ENCODE assay signal across 9 cellular contexts in the genomic region with DNA sequence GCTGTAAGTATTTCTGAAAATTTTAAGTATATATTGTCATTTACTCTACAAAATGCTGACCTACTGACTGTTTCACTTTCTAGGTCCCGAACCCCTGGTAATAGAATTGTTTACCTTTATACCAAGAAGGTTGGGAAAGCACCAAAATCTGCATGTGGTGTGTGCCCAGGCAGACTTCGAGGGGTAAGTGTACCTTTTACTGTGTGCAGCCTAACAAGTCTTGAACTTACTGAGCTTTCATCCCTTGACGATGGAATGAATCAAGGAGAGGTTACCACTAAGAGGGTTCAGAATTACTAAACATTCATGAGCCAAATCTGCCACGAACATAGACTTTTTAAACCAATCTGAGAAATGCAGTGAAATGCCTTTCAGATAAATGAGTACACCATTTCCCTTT. TPM values are rescaled to one million over a fixed set of nuclear protein-coding genes. Genes with fewer than 3 reads are reported as not detected.
A peak's percentile ranks its signal among the peaks of the same experiment; 100 is the strongest.
DNase-seq lines count a peak whose midpoint lies in the region; ATAC-seq and TF ChIP-seq lines count a peak whose summit lies in the region.
"Had no signal": no experiment of that assay in that cellular context is flagged by ENCODE, and none has a peak within 500 bp of the region (broad histone marks: within the 10 kb centered on the region; RNA-seq: fewer than 3 reads in every experiment).

No MANE protein-coding gene starts in this region.

- 0 out of 2 replicates have a peak overlapping the region, but pooled peaks have one; percentile 98 for H3K9ac ChIP-seq in OCI-LY3 (ENCODE audit: low read length)

- H3K4me1 ChIP-seq in OCI-LY3 (ENCODE audit: low read length) (peaks cover 23% of the 10 kb centered on the region), neuron (ENCODE audit: insufficient read depth, low read length) (peaks cover 18% of the 10 kb centered on the region), tibial nerve (peaks cover 0 to 40% (median 20%) of the 10 kb centered on the region in 4 donors)
- peaks cover 15% of the 10 kb centered on the region for H3K4me1 ChIP-seq in effector memory CD4-positive, alpha-beta T cell (ENCODE audit: control insufficient read depth, insufficient read depth, low read length, poor library complexity, severe bottlenecking)

- peaks cover 55% of the 10 kb centered on the region for H3K79me2 ChIP-seq in OCI-LY3 (ENCODE audit: low read length)

- TF ChIP-seq POLR2A in tibial nerve (IDR thresholded peaks at IDR 0.05) = no peak

- H3K9me3 ChIP-seq in OCI-LY3 (ENCODE audit: insufficient read depth, low read length) (no peaks in the 10 kb centered on the region), neuron (ENCODE audit: low read length) (no peaks in the 10 kb centered on the region), tibial nerve (no peaks in the 10 kb centered on the region)
- no peaks in the 10 kb centered on the region for H3K9me3 ChIP-seq in effector memory CD4-positive, alpha-beta T cell (ENCODE audit: control insufficient read depth, low read length)

- H3K27ac ChIP-seq in OCI-LY3 (ENCODE audit: low read length) (no peak overlapping the region), tibial nerve (no peak overlapping the region)
- peak overlapping the region; percentile 86 for H3K27ac ChIP-seq in effector memory CD4-positive, alpha-beta T cell (ENCODE audit: insufficient read depth, low read length, poor library complexity, severe bottlenecking)

- H2AFZ ChIP-seq in OCI-LY3 (ENCODE audit: low read depth, low read length) (no peak overlapping the region), neuron (ENCODE audit: low read depth, low read length) (no peak overlapping the region)

- no peak for ATAC-seq in HG03159 (IDR thresholded peaks at IDR 0.05; ENCODE audit: unreplicated experiment)

- WGBS in tibial nerve, 2 donors = 85 to 89% methylated on average over 4 of the region's 4 CpGs

- DNase-seq in GM12865 (ENCODE audit: low read depth) (no peak), tibial nerve (ENCODE audit: low spot score in 2 of 2) (no peak), DMS 273 treated with DMSO at 0.1 percent for 48 hours (lab: John Stamatoyannopoulos, UW) (no peak)
- no peak for DNase-seq in effector memory CD4-positive, alpha-beta T cell
- DNase-seq: central memory CD4-positive, alpha-beta T cell; NCI-H1930 had no signal

- no peak for TF ChIP-seq EP300 in tibial nerve (IDR thresholded peaks at IDR 0.05)

- H3K4me3 ChIP-seq in GM12865 (ENCODE audit: low read depth, low read length) (peak overlapping the region; percentile 99), OCI-LY3 (ENCODE audit: low read length) (peak overlapping the region; percentile 100), neuron (ENCODE audit: low read length) (peak overlapping the region; percentile 90), tibial nerve (no peak overlapping the region)
- no peak overlapping the region for H3K4me3 ChIP-seq in effector memory CD4-positive, alpha-beta T cell (ENCODE audit: insufficient read depth, low read depth, low read length, poor library complexity, severe bottlenecking)

- H3K4me2 ChIP-seq in OCI-LY3 (ENCODE audit: low read length) = peak overlapping the region; percentile 98

- H4K20me1 ChIP-seq in OCI-LY3 (ENCODE audit: insufficient read depth, low read length) = peaks cover 36% of the 10 kb centered on the region

- TF ChIP-seq CTCF in GM12865 (IDR thresholded peaks at IDR 0.05; ENCODE audit: insufficient read depth, low read depth, low read length, missing control alignments) (no peak), OCI-LY3 (IDR thresholded peaks at IDR 0.05; ENCODE audit: low read depth, low read length) (no peak), tibial nerve (IDR thresholded peaks at IDR 0.05) (no peak)

- peaks cover 53% of the 10 kb centered on the region for H3K36me3 ChIP-seq in OCI-LY3 (replicated peaks; ENCODE audit: low read depth, low read length)
- H3K36me3 ChIP-seq in effector memory CD4-positive, alpha-beta T cell (ENCODE audit: control insufficient read depth, insufficient read depth, low read length) = peaks cover 45% of the 10 kb centered on the region
- H3K36me3 ChIP-seq in neuron (ENCODE audit: insufficient read depth, low read length) = peaks cover 52% of the 10 kb centered on the region
- H3K36me3 ChIP-seq in tibial nerve = peaks cover 0 to 55% (median 15%) of the 10 kb centered on the region in 3 donors

- H3K27me3 ChIP-seq in OCI-LY3 (ENCODE audit: low read depth, low read length) = no peaks in the 10 kb centered on the region
- no peaks in the 10 kb centered on the region for H3K27me3 ChIP-seq in effector memory CD4-positive, alpha-beta T cell (replicated peaks; ENCODE audit: control insufficient read depth, insufficient read depth, low read length, poor library complexity, severe bottlenecking)
- no peaks in the 10 kb centered on the region for H3K27me3 ChIP-seq in neuron (ENCODE audit: insufficient read depth, low read length)
- no peaks in the 10 kb centered on the region for H3K27me3 ChIP-seq in tibial nerve

RNA-seq across cellular contexts. Expression of a gene that starts 1.6 kb away (rescaled TPM):
- 1,000 to 10,000 TPM in 1 of 4 donors, 100 to 1,000 TPM in 3; 554 to 1,152 (median 836) TPM for total RNA-seq in tibial nerve

RNA-seq across cellular contexts. Expression of a gene that starts 28.4 kb away (rescaled TPM):
- total RNA-seq in tibial nerve = 10 to 100 TPM; 36.4 to 63.0 (median 46.6) TPM

Comparison
In these comparisons a context has a peak if more than half of its experiments do, and no peak if none do; other contexts are left out.
1. H3K4me3 ChIP-seq: peak in GM12865 (single experiment), OCI-LY3 (single experiment) and neuron (single experiment); none in effector memory CD4-positive, alpha-beta T cell (single experiment) and tibial nerve (0 of 4).